8 cellular contexts compared by ENCODE assay signal in genomic region chr17:59106463-59107305, GRCh38. TPM values are rescaled to one million over a fixed set of nuclear protein-coding genes. Genes with fewer than 3 reads are reported as not detected.
DNase-seq lines count a peak whose midpoint lies in the region; ATAC-seq and TF ChIP-seq lines count a peak whose summit lies in the region.

Gene TRIM37 (minus strand): TSS chr17:59106880. CDS start chr17:59106461, 419 bp downstream.

- H3K4me3 Mint-ChIP-seq in HFFc6: peak within 1 kb of the TSS; percentile 95
- peak within 1 kb of the TSS; percentile 97 for H3K4me3 Mint-ChIP-seq in activated naive CD4-positive, alpha-beta T cell treated with anti-CD3 and anti-CD28 coated beads, Interleukin-2, amount 10 ng/mL, durations not matched to agents 7 days and 5 days

- peaks cover 0 to 37% (median 7%) of the 10 kb centered on the region in 3 donors for H3K4me1 ChIP-seq in gastroesophageal sphincter

- peaks cover 27% of the 10 kb centered on the region for H3K4me1 Mint-ChIP-seq in HFFc6 (ENCODE audit: low read depth)
- peaks cover 58% of the 10 kb centered on the region for H3K4me1 Mint-ChIP-seq in activated naive CD4-positive, alpha-beta T cell treated with anti-CD3 and anti-CD28 coated beads, Interleukin-2, amount 10 ng/mL, durations not matched to agents 7 days and 5 days

- peaks cover 14% of the 10 kb centered on the region for H3K36me3 Mint-ChIP-seq in HFFc6 (ENCODE audit: low read depth)
- H3K36me3 Mint-ChIP-seq in activated naive CD4-positive, alpha-beta T cell treated with anti-CD3 and anti-CD28 coated beads, Interleukin-2, amount 10 ng/mL, durations not matched to agents 7 days and 5 days: peaks cover 28% of the 10 kb centered on the region

- no peaks in the 10 kb centered on the region for H3K9me3 Mint-ChIP-seq in HFFc6
- H3K9me3 Mint-ChIP-seq in activated naive CD4-positive, alpha-beta T cell treated with anti-CD3 and anti-CD28 coated beads, Interleukin-2, amount 10 ng/mL, durations not matched to agents 7 days and 5 days: no peaks in the 10 kb centered on the region

- no peak for TF ChIP-seq EP300 in gastroesophageal sphincter (IDR thresholded peaks at IDR 0.05)

- peak; percentile 98 for ATAC-seq in gastroesophageal sphincter

- H3K4me3 ChIP-seq in GM06990 (replicated peaks; ENCODE audit: low read depth, low read length): peak within 1 kb of the TSS; percentile 90
- H3K4me3 ChIP-seq in NB4 (ENCODE audit: low read depth, low read length): peak within 1 kb of the TSS; percentile 97
- H3K4me3 ChIP-seq in SK-N-MC: peak within 1 kb of the TSS; percentile 82
- H3K4me3 ChIP-seq in gastroesophageal sphincter: peak within 1 kb of the TSS; percentile 48 to 87

- CTCF ChIA-PET in activated naive CD4-positive, alpha-beta T cell treated with anti-CD3 and anti-CD28 coated beads, Interleukin-2, amount 10 ng/mL, durations not matched to agents 7 days and 5 days (lab: Charles Lee): interaction anchor here (0.7 kb wide), 1 partner anchor 37 kb away, joined by 3 read pairs; no protein-coding TSS in a partner anchor

- H3K9me3 ChIP-seq in SK-N-MC (ENCODE audit: low read depth, low read length) (no peaks in the 10 kb centered on the region), gastroesophageal sphincter (no peaks in the 10 kb centered on the region)

- TF ChIP-seq POLR2A in NB4 (IDR thresholded peaks at IDR 0.05; ENCODE audit: extremely low read depth, insufficient read length) (peak; percentile 52), gastroesophageal sphincter (IDR thresholded peaks at IDR 0.05) (peak; percentile 79 to 88)

- TF ChIP-seq CTCF in GM06990 (IDR thresholded peaks at IDR 0.05; ENCODE audit: insufficient read depth, low read length, poor library complexity, severe bottlenecking) (peak; percentile 25), HFFc6 (IDR thresholded peaks at IDR 0.05) (peak; percentile 34), NB4 (IDR thresholded peaks at IDR 0.05; ENCODE audit: low read depth, low read length) (peak; percentile 6), gastroesophageal sphincter (IDR thresholded peaks at IDR 0.05) (peak in 1 of 4 experiments; percentile 3)

- H3K36me3 ChIP-seq in GM06990 (ENCODE audit: control insufficient read depth, insufficient read depth, low read length): no peaks in the 10 kb centered on the region
- peaks cover 26% of the 10 kb centered on the region for H3K36me3 ChIP-seq in SK-N-MC (ENCODE audit: insufficient read depth, low read length)
- peaks cover 0 to 16% of the 10 kb centered on the region in 2 donors for H3K36me3 ChIP-seq in gastroesophageal sphincter

- peak within 1 kb of the TSS; percentile 94 for H3K9ac ChIP-seq in SK-N-MC (ENCODE audit: insufficient read length)

- 1% methylated on average over 33 of the region's 89 CpGs; no CpG with 5 or more reads in 1 of the 2 donors for WGBS in gastroesophageal sphincter (ENCODE audit: low coverage in 1 of 2), 2 donors

- H3K27me3 ChIP-seq in GM06990 (replicated peaks; ENCODE audit: control insufficient read depth, insufficient read depth, low read length): no peaks in the 10 kb centered on the region
- no peaks in the 10 kb centered on the region for H3K27me3 ChIP-seq in gastroesophageal sphincter

- H3K27ac Mint-ChIP-seq in HFFc6: peak within 1 kb of the TSS; percentile 80
- peak within 1 kb of the TSS; percentile 94 for H3K27ac Mint-ChIP-seq in activated naive CD4-positive, alpha-beta T cell treated with anti-CD3 and anti-CD28 coated beads, Interleukin-2, amount 10 ng/mL, durations not matched to agents 7 days and 5 days

- H3K27ac ChIP-seq in SK-N-MC: peak within 1 kb of the TSS; percentile 73
- H3K27ac ChIP-seq in gastroesophageal sphincter: peak within 1 kb of the TSS; percentile 63 to 96 (median 94)

- H3K27me3 Mint-ChIP-seq in HFFc6 (ENCODE audit: insufficient read depth): peaks cover 5% of the 10 kb centered on the region; the same call in 1 of the 2 replicates
- peaks cover 5% of the 10 kb centered on the region for H3K27me3 Mint-ChIP-seq in activated naive CD4-positive, alpha-beta T cell treated with anti-CD3 and anti-CD28 coated beads, Interleukin-2, amount 10 ng/mL, durations not matched to agents 7 days and 5 days

- peak; percentile 100 for DNase-seq in GM06990 (ENCODE audit: extremely low read depth, insufficient read length)
- peak; percentile 98 for DNase-seq in HFFc6
- DNase-seq in NB4 (ENCODE audit: low read depth): peak; percentile 99
- peak; percentile 90 for DNase-seq in SK-N-MC (ENCODE audit: low read depth, low spot score)
- peak; percentile 99 for DNase-seq in activated naive CD4-positive, alpha-beta T cell treated with anti-CD3 and anti-CD28 coated beads, Interleukin-2, amount 10 ng/mL, durations not matched to agents 7 days and 5 days
- DNase-seq in non-pigmented ciliary epithelial cell (ENCODE audit: low read depth): peak; percentile 93
- peak; percentile 96 for DNase-seq in superior temporal gyrus (ENCODE audit: extremely low spot score)

RNA-seq across cellular contexts. Expression of gene TRIM37, which starts in this region (rescaled TPM):
- 10 to 100 TPM; 21.5 to 25.0 (median 23.7) TPM for total RNA-seq in HFFc6 (2021; fragmentation: NEBNext Ultra II Directional; extraction: Animal tissue kit (Norgen Biotek cat#: 25700))
- total RNA-seq in gastroesophageal sphincter: 10 to 100 TPM; 27.6 to 30.7 (median 28.6) TPM

Comparison
In these comparisons a context has a peak if more than half of its experiments do, and no peak if none do; other contexts are left out.
1. Peak in every context shown above with its lines: DNase-seq, ATAC-seq, H3K4me3 ChIP-seq and H3K27ac ChIP-seq.